In the genomic region with DNA sequence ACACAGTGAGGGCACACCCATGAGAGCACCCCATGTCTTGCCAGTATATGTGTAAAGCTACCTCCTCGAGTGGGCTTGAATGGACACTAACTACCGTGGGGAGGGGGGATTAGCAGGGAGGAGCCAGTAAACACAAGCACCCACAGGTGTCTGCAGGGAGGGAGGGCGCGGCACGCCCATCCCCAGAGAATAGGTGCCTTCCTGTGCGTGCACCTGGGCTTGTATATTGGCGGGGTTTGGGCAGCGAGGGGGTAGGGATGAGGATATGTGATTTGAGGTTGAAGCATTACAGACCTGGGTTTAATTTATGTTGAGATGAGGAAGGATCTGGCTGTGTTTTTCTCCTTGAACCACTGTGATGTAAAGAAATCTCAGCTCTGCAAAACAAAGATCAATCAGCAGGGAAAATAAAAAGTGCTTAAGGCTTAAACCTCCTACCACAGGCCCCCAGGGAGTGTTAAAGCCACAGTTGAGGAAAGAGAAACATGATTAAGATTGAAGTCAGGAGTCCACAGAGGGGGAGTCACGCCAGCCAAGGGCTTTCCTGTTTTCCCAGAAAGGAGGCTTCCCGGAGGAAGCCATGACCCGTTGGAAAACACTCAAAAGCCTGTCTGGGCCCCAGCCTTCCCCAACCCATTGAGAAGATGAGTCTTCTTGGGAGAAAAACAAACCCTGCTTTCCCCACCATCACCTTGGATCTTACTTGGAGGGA, we compare ENCODE assay signal across 13 cellular contexts.
DNase-seq lines count a peak whose midpoint lies in the region; ATAC-seq and FAIRE-seq lines count a peak whose summit lies in the region.
"Had no signal": no experiment of that assay in that cellular context is flagged by ENCODE, and none has a peak within 500 bp of the region (broad histone marks: within the 10 kb centered on the region; RNA-seq: fewer than 3 reads in every experiment).

No MANE protein-coding gene starts in this region.

- peak overlapping the region; percentile 68 for H3K27ac ChIP-seq in ACC112 (ENCODE audit: low read depth, low read length)
- H3K27ac ChIP-seq: C4-2B, tibial nerve had no signal

- no peak for ATAC-seq in effector memory CD8-positive, alpha-beta T cell (replicated peaks)
- ATAC-seq: right cardiac atrium had no signal

- H3K27ac Mint-ChIP-seq in effector memory CD8-positive, alpha-beta T cell = no peak overlapping the region

- H3K4me1 Mint-ChIP-seq in effector memory CD8-positive, alpha-beta T cell (ENCODE audit: low read depth in 2 of 2) = peaks cover 0 to 2% of the 10 kb centered on the region in 2 donors

- no peak overlapping the region for H3K4me3 Mint-ChIP-seq in effector memory CD8-positive, alpha-beta T cell

- peak overlapping the region; percentile 37; the same call in 1 of the 2 replicates for H3K4me3 ChIP-seq in ACC112 (ENCODE audit: low read depth, low read length)
- H3K4me3 ChIP-seq: tibial nerve had no signal

- FAIRE-seq in GM19239 (lab: Jason Lieb, UNC) = no peak
- FAIRE-seq: RCC 7860 had no signal

- peaks cover 34 to 70% of the 10 kb centered on the region in 2 donors for H3K27me3 Mint-ChIP-seq in effector memory CD8-positive, alpha-beta T cell

- H2AFZ ChIP-seq in ACC112 (ENCODE audit: low read length, unreplicated experiment) = peak overlapping the region; percentile 28

- peaks cover 3% of the 10 kb centered on the region for H3K36me3 Mint-ChIP-seq in effector memory CD8-positive, alpha-beta T cell (ENCODE audit: insufficient read depth)

- DNase-seq in GM04504 (ENCODE audit: low read depth) = peak; percentile 47
- DNase-seq in amniotic epithelial cell (ENCODE audit: low read depth) = peak; percentile 7
- peak; percentile 38 for DNase-seq in germinal center (ENCODE audit: low spot score)
- DNase-seq in effector memory CD8-positive, alpha-beta T cell = no peak
- DNase-seq in GM19239 (ENCODE audit: insufficient read length, low spot score) = no peak
- DNase-seq in cortex of kidney (lab: John Stamatoyannopoulos, UW) = no peak
- DNase-seq in H4 (ENCODE audit: low spot score) = no peak
- DNase-seq: aorta, right cardiac atrium had no signal

- H3K79me2 ChIP-seq in ACC112 (ENCODE audit: control insufficient read depth, insufficient read depth, low read length, unreplicated experiment) = no peaks in the 10 kb centered on the region

- no peaks in the 10 kb centered on the region; the same call in 1 of the 2 replicates for H3K27me3 ChIP-seq in ACC112 (ENCODE audit: insufficient read depth, low read length)

- H3K9me3 Mint-ChIP-seq in effector memory CD8-positive, alpha-beta T cell = no peaks in the 10 kb centered on the region

- H3K36me3 ChIP-seq in ACC112 (ENCODE audit: insufficient read depth, low read length) = no peaks in the 10 kb centered on the region
- H3K36me3 ChIP-seq: tibial nerve had no signal

- H3K4me1 ChIP-seq in ACC112 (ENCODE audit: control insufficient read depth, insufficient read depth, low read length, unreplicated experiment) = peaks cover 25% of the 10 kb centered on the region
- H3K4me1 ChIP-seq: tibial nerve had no signal

Comparison
In these comparisons a context has a peak if more than half of its experiments do, and no peak if none do; other contexts are left out.
1. DNase-seq: peak in GM04504 (single experiment), amniotic epithelial cell (single experiment) and germinal center (single experiment); none in effector memory CD8-positive, alpha-beta T cell (0 of 3), GM19239 (single experiment), cortex of kidney (single experiment) and H4 (single experiment).